1 cellular context compared by ENCODE assay signal in genomic region chr3:150256782-150257181, GRCh38.
A peak's percentile ranks its signal among the peaks of the same experiment; 100 is the strongest.
TF ChIP-seq lines count a peak whose summit lies in the region.

No MANE protein-coding gene starts in this region.

TF ChIP-seq in GM12878, 131 proteins besides CTCF, POLR2A, EP300 and RAD21 (continued from another document):
- peak; percentile 28; the same call in 1 of the 2 replicates for TF ChIP-seq PKNOX1 (IDR thresholded peaks at IDR 0.05)
